ENCODE assay signal across 8 cellular contexts in genomic region chr6:95203153-95203754, GRCh38.
DNase-seq lines count a peak whose midpoint lies in the region; TF ChIP-seq lines count a peak whose summit lies in the region.

No MANE protein-coding gene starts in this region.

- WGBS in spleen, 5 donors: 35 to 54% (median 47%) methylated on average over 2 of the region's 2 CpGs

- no peaks in the 10 kb centered on the region for H3K4me1 Mint-ChIP-seq in activated T-helper 1 cell treated with anti-CD3 and anti-CD28 coated beads, Interleukin-12 subunit alpha, Interleukin-12 subunit beta, Interleukin-2, Interleukin-4 antibody, amounts not matched to agents 30 ng/mL and 10 ng/mL and 1 ng/mL, durations not matched to agents 14 hours and 24 hours and 36 hours (ENCODE audit: low read depth)

- H3K4me1 ChIP-seq in SJCRH30 (no peaks in the 10 kb centered on the region), spleen (no peaks in the 10 kb centered on the region)

- peak; percentile 88 for TF ChIP-seq CTCF in 22Rv1 (IDR thresholded peaks at IDR 0.05)
- TF ChIP-seq CTCF in GM10248 (IDR thresholded peaks at IDR 0.05; ENCODE audit: control extremely low read depth, extremely low read depth, low read depth, missing control alignments): peak; percentile 48
- peak; percentile 49 for TF ChIP-seq CTCF in fibroblast of pulmonary artery (IDR thresholded peaks at IDR 0.05; ENCODE audit: low read length, missing control alignments)
- peak in 8 of 11 experiments; percentile 16 to 61 (median 38) for TF ChIP-seq CTCF in spleen (IDR thresholded peaks at IDR 0.05 in 8 of 11, conservative IDR thresholded peaks at IDR 0.05 in 3 of 11)

- peak; percentile 11 for DNase-seq in GM10248 (ENCODE audit: extremely low spot score)
- DNase-seq in H7: peak; percentile 2
- peak; percentile 27 for DNase-seq in Jurkat, Clone E6-1 (ENCODE audit: low read depth, low spot score)
- DNase-seq in SJCRH30: peak; percentile 32 to 61
- DNase-seq in fibroblast of pulmonary artery (ENCODE audit: low read depth): peak; percentile 40
- no peak for DNase-seq in spleen
- no peak for DNase-seq in activated T-helper 1 cell treated with anti-CD3 and anti-CD28 coated beads, Interleukin-12 subunit alpha, Interleukin-12 subunit beta, Interleukin-2, Interleukin-4 antibody, amounts not matched to agents 30 ng/mL and 10 ng/mL and 1 ng/mL, durations not matched to agents 14 hours and 24 hours and 36 hours (ENCODE audit: low spot score)

- no peak overlapping the region for H3K27ac Mint-ChIP-seq in activated T-helper 1 cell treated with anti-CD3 and anti-CD28 coated beads, Interleukin-12 subunit alpha, Interleukin-12 subunit beta, Interleukin-2, Interleukin-4 antibody, amounts not matched to agents 30 ng/mL and 10 ng/mL and 1 ng/mL, durations not matched to agents 14 hours and 24 hours and 36 hours

- H3K4me3 Mint-ChIP-seq in activated T-helper 1 cell treated with anti-CD3 and anti-CD28 coated beads, Interleukin-12 subunit alpha, Interleukin-12 subunit beta, Interleukin-2, Interleukin-4 antibody, amounts not matched to agents 30 ng/mL and 10 ng/mL and 1 ng/mL, durations not matched to agents 14 hours and 24 hours and 36 hours: no peak overlapping the region

- no peaks in the 10 kb centered on the region for H3K36me3 Mint-ChIP-seq in activated T-helper 1 cell treated with anti-CD3 and anti-CD28 coated beads, Interleukin-12 subunit alpha, Interleukin-12 subunit beta, Interleukin-2, Interleukin-4 antibody, amounts not matched to agents 30 ng/mL and 10 ng/mL and 1 ng/mL, durations not matched to agents 14 hours and 24 hours and 36 hours (ENCODE audit: low read depth)

- H3K27me3 ChIP-seq in H7 (ENCODE audit: control insufficient read depth, insufficient read depth, low read length) (no peaks in the 10 kb centered on the region), SJCRH30 (no peaks in the 10 kb centered on the region), spleen (replicated peaks in 1 of 7) (no peaks in the 10 kb centered on the region)

- H3K36me3 ChIP-seq in H7 (replicated peaks; ENCODE audit: control insufficient read depth, insufficient read depth, low read length) (no peaks in the 10 kb centered on the region), SJCRH30 (no peaks in the 10 kb centered on the region), spleen (no peaks in the 10 kb centered on the region)

- H3K9me3 Mint-ChIP-seq in activated T-helper 1 cell treated with anti-CD3 and anti-CD28 coated beads, Interleukin-12 subunit alpha, Interleukin-12 subunit beta, Interleukin-2, Interleukin-4 antibody, amounts not matched to agents 30 ng/mL and 10 ng/mL and 1 ng/mL, durations not matched to agents 14 hours and 24 hours and 36 hours: no peaks in the 10 kb centered on the region

- intact Hi-C loops in spleen (cut with DNase I; ENCODE audit: low total_unique reads): no loop called here
- intact Hi-C loops in activated T-helper 1 cell treated with anti-CD3 and anti-CD28 coated beads, Interleukin-12 subunit alpha, Interleukin-12 subunit beta, Interleukin-2, Interleukin-4 antibody, amounts not matched to agents 30 ng/mL and 10 ng/mL and 1 ng/mL, durations not matched to agents 14 hours and 24 hours and 36 hours (cut with micrococcal nuclease): no loop called here

- H3K4me3 ChIP-seq in H7 (ENCODE audit: insufficient read depth, low read depth, low read length) (no peak overlapping the region), SJCRH30 (no peak overlapping the region), fibroblast of pulmonary artery (replicated peaks; ENCODE audit: low read depth, low read length) (no peak overlapping the region), spleen (no peak overlapping the region)
- H3K4me3 ChIP-seq in Jurkat, Clone E6-1 (ENCODE audit: low read length): no peak overlapping the region

- POLR2A ChIA-PET in GM10248 (lab: Yijun Ruan, JAX): no interaction called here

- H3K27ac ChIP-seq in 22Rv1: no peak overlapping the region
- no peak overlapping the region for H3K27ac ChIP-seq in SJCRH30
- no peak overlapping the region for H3K27ac ChIP-seq in spleen

- no peak for TF ChIP-seq POLR2A in spleen (IDR thresholded peaks at IDR 0.05)

- no peaks in the 10 kb centered on the region for H3K27me3 Mint-ChIP-seq in activated T-helper 1 cell treated with anti-CD3 and anti-CD28 coated beads, Interleukin-12 subunit alpha, Interleukin-12 subunit beta, Interleukin-2, Interleukin-4 antibody, amounts not matched to agents 30 ng/mL and 10 ng/mL and 1 ng/mL, durations not matched to agents 14 hours and 24 hours and 36 hours (ENCODE audit: insufficient read depth)

- H3K9me3 ChIP-seq in SJCRH30 (replicated peaks): no peaks in the 10 kb centered on the region
- H3K9me3 ChIP-seq in spleen: no peaks in the 10 kb centered on the region

- CTCF ChIA-PET in GM10248 (lab: Yijun Ruan, JAX): interaction anchor here (0.8 to 2.4 kb wide), 13 partner anchors 10 to 87 kb away, joined by 3 to 15 read pairs (median 4); no protein-coding TSS in a partner anchor

Comparison
In these comparisons a context has a peak if more than half of its experiments do, and no peak if none do; other contexts are left out.
1. CTCF ChIP-seq: peak in every context shown above with its lines; median percentile 88 in 22Rv1; 49 in fibroblast of pulmonary artery; 48 in GM10248; 38 in spleen.
2. DNase-seq: peak in GM10248 (single experiment), H7 (single experiment), Jurkat, Clone E6-1 (single experiment), SJCRH30 (2 of 2) and fibroblast of pulmonary artery (single experiment); none in spleen (single experiment) and activated T-helper 1 cell treated with anti-CD3 and anti-CD28 coated beads, Interleukin-12 subunit alpha, Interleukin-12 subunit beta, Interleukin-2, Interleukin-4 antibody, amounts not matched to agents 30 ng/mL and 10 ng/mL and 1 ng/mL, durations not matched to agents 14 hours and 24 hours and 36 hours (single experiment).